In the genomic region with DNA sequence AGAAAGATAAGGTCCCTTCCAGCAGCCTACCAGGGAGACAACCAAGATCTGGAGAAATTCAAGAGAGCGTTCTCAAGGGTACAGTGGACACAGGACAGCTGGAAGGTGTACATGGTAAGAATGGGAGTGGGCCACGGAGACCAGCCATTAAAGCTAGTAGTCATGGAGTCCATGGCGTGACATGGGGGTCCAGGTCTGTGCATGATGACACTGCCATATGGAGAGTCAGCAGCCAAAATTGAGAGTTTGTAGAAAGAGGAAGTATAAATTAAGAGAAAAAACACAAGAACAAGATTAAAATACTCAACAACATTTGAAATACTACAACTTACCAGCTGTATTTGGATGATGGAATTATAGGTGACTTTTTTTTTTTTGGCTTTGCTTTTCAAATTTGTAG, we compare ENCODE assay signal across 37 cellular contexts. TPM values are rescaled to one million over a fixed set of nuclear protein-coding genes. Genes with fewer than 3 reads are reported as not detected.
"Had no signal": no experiment of that assay in that cellular context is flagged by ENCODE, and none has a peak within 500 bp of the region (broad histone marks: within the 10 kb centered on the region; RNA-seq: fewer than 3 reads in every experiment).

No MANE protein-coding gene starts in this region.

- H3K27me3 ChIP-seq: body of pancreas, breast epithelium had no signal

- ATAC-seq: activated CD8-positive, alpha-beta T cell treated with anti-CD3 and anti-CD28 coated beads, Interleukin-2, amount 10 ng/mL, durations not matched to agents 7 days and 5 days; activated naive CD4-positive, alpha-beta T cell treated with anti-CD3 and anti-CD28 coated beads, Interleukin-2, amount 50 U/mL, for 72 hours; activated T-cell treated with anti-CD3 and anti-CD28 coated beads, Interleukin-2, amount 50 U/mL, for 4 hours; body of pancreas; Panc1; SK-N-SH treated with all-trans-retinoic acid at 6 μM for 48 hours had no signal

- H3K4me3 ChIP-seq: adrenal gland, body of pancreas, breast epithelium, coronary artery had no signal

- DNase-seq: activated CD4-positive, alpha-beta T cell treated with anti-CD3 and anti-CD28 coated beads for 1 hour; activated CD4-positive, alpha-beta T cell treated with anti-CD3 and anti-CD28 coated beads, Interleukin-2, amount 50 U/mL, for 4 hours; activated CD4-positive, CD25-positive, alpha-beta regulatory T cell; activated CD8-positive, alpha-beta T cell treated with anti-CD3 and anti-CD28 coated beads, Interleukin-2, amount 10 ng/mL, durations not matched to agents 7 days and 5 days; activated gamma-delta T cell treated with Interleukin-2 at 50 U/mL for 16 hours; activated naive CD4-positive, alpha-beta T cell treated with anti-CD3 and anti-CD28 coated beads for 36 hours; activated T-cell treated with anti-CD3 and anti-CD28 coated beads for 4 hours; activated T-cell treated with anti-CD3 and anti-CD28 coated beads, Interleukin-2, amount 50 U/mL, for 4 hours; adrenal gland; body of pancreas; KG1; MM.1S; NCI-H1092; NCI-H1436 treated with DMSO at 0.1 percent for 48 hours; NCI-H1694 treated with DMSO at 0.1 percent for 48 hours; NCI-H2029; NCI-H2107; NCI-H2171; NCI-H510A; NCI-H526; NCI-H748 treated with DMSO at 0.1 percent for 48 hours; SHP77; T-helper 1 cell; T-helper 2 cell; T-helper 9 cell had no signal

- H3K36me3 ChIP-seq: adrenal gland, breast epithelium, WERI-Rb-1 had no signal

- H3K27ac ChIP-seq: adrenal gland, body of pancreas, breast epithelium, coronary artery, WERI-Rb-1 had no signal

- H3K9me3 ChIP-seq: adrenal gland, body of pancreas, breast epithelium had no signal

- H3K4me1 ChIP-seq: adrenal gland, body of pancreas, breast epithelium had no signal

RNA-seq across cellular contexts. Expression of a gene that starts 7.9 kb away (rescaled TPM):
- total RNA-seq: activated CD4-positive, alpha-beta T cell treated with anti-CD3 and anti-CD28 coated beads, Interleukin-2, amount 10 ng/mL, durations not matched to agents 24 days and 14 days; activated CD8-positive, alpha-beta T cell treated with anti-CD3 and anti-CD28 coated beads, Interleukin-2, amount 10 ng/mL, durations not matched to agents 7 days and 5 days; activated naive CD4-positive, alpha-beta T cell treated with anti-CD3 and anti-CD28 coated beads for 36 hours; activated naive CD4-positive, alpha-beta T cell treated with anti-CD3 and anti-CD28 coated beads, Interleukin-2, amount 50 U/mL, for 72 hours; activated T-cell treated with anti-CD3 and anti-CD28 coated beads, Interleukin-2, amount 50 U/mL, for 4 hours; activated T-helper 1 cell treated with anti-CD3 and anti-CD28 coated beads, Interleukin-12 subunit alpha, Interleukin-12 subunit beta, Interleukin-2, Interleukin-4 antibody, amounts not matched to agents 30 ng/mL and 10 ng/mL and 1 ng/mL, durations not matched to agents 14 hours and 24 hours and 36 hours; adrenal gland; astrocyte; body of pancreas; breast epithelium; cardiac septum; RPMI7951; SK-MEL-5 had no signal

RNA-seq across cellular contexts. Expression of a gene that starts 34.2 kb away (rescaled TPM):
- total RNA-seq: activated CD4-positive, alpha-beta T cell treated with anti-CD3 and anti-CD28 coated beads, Interleukin-2, amount 10 ng/mL, durations not matched to agents 24 days and 14 days; activated CD8-positive, alpha-beta T cell treated with anti-CD3 and anti-CD28 coated beads, Interleukin-2, amount 10 ng/mL, durations not matched to agents 7 days and 5 days; activated naive CD4-positive, alpha-beta T cell treated with anti-CD3 and anti-CD28 coated beads for 36 hours; activated naive CD4-positive, alpha-beta T cell treated with anti-CD3 and anti-CD28 coated beads, Interleukin-2, amount 50 U/mL, for 72 hours; activated T-cell treated with anti-CD3 and anti-CD28 coated beads, Interleukin-2, amount 50 U/mL, for 4 hours; activated T-helper 1 cell treated with anti-CD3 and anti-CD28 coated beads, Interleukin-12 subunit alpha, Interleukin-12 subunit beta, Interleukin-2, Interleukin-4 antibody, amounts not matched to agents 30 ng/mL and 10 ng/mL and 1 ng/mL, durations not matched to agents 14 hours and 24 hours and 36 hours; adrenal gland; body of pancreas; breast epithelium; cardiac septum; RPMI7951; SK-MEL-5 had no signal

RNA-seq across cellular contexts. Expression of a gene that starts 48.3 kb away (rescaled TPM):
- total RNA-seq: activated CD4-positive, alpha-beta T cell treated with anti-CD3 and anti-CD28 coated beads, Interleukin-2, amount 10 ng/mL, durations not matched to agents 24 days and 14 days; activated CD8-positive, alpha-beta T cell treated with anti-CD3 and anti-CD28 coated beads, Interleukin-2, amount 10 ng/mL, durations not matched to agents 7 days and 5 days; activated naive CD4-positive, alpha-beta T cell treated with anti-CD3 and anti-CD28 coated beads for 36 hours; activated naive CD4-positive, alpha-beta T cell treated with anti-CD3 and anti-CD28 coated beads, Interleukin-2, amount 50 U/mL, for 72 hours; activated T-cell treated with anti-CD3 and anti-CD28 coated beads, Interleukin-2, amount 50 U/mL, for 4 hours; activated T-helper 1 cell treated with anti-CD3 and anti-CD28 coated beads, Interleukin-12 subunit alpha, Interleukin-12 subunit beta, Interleukin-2, Interleukin-4 antibody, amounts not matched to agents 30 ng/mL and 10 ng/mL and 1 ng/mL, durations not matched to agents 14 hours and 24 hours and 36 hours; adrenal gland; astrocyte; body of pancreas; breast epithelium; cardiac septum; RPMI7951; SK-MEL-5 had no signal
